In the genomic region with DNA sequence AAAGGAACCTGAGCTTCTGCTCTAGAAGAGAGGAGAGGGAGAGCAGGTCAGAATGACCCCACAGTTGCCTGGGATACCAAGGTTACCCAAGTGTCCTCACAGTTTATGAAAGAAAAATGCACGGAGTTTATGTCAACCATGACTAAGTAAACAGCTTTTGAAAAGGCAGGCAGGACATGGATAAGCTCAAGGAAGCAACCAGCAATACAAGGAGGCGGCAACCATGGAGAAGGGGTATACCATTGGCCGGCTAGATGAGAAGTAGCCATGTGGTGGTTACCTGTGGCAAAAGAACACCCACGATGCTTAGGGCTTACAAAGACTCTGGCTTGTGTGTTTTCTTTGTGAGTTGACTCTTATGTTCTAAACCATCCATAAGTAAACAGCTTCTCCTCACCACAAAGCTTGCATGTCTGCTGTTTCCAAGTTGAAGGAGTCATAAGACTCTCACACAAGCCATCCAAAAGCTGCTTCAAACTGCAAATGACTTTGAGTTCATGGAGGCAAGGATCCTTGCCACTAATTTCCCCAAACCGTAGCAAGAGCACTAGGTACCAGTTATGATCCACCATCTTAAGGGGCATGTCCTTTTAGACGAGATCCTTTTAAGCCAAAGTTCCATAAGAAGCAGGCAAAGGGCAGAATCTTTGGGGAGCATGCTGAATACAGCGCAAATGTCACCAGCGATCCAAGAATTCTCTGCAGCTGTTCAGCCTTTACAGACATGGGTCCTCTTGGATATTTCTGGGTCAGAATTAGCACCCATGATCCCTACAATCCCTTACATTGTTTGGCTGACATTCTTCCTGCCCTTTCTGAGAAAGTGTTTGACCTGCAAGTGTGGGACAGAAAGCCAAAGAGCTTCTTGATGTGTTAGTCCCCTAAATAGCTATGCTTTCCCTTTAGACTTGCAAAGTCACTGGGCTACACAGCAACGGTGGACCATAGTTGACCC, we compare ENCODE assay signal across 18 cellular contexts.
DNase-seq lines count a peak whose midpoint lies in the region; ATAC-seq and TF ChIP-seq lines count a peak whose summit lies in the region.
"Had no signal": no experiment of that assay in that cellular context is flagged by ENCODE, and none has a peak within 500 bp of the region (broad histone marks: within the 10 kb centered on the region; RNA-seq: fewer than 3 reads in every experiment).

No MANE protein-coding gene starts in this region.

- no peaks in the 10 kb centered on the region for H3K27me3 ChIP-seq in osteoblast (ENCODE audit: insufficient read depth, low read length)

- H3K4me3 ChIP-seq in astrocyte of the spinal cord (ENCODE audit: low read depth, low read length) (no peak overlapping the region), osteoblast (ENCODE audit: insufficient read depth, low read length) (no peak overlapping the region)
- H3K4me3 ChIP-seq: psoas muscle, thoracic aorta had no signal

- DNase-seq in NCI-H1417 (lab: John Stamatoyannopoulos, UW) (peak; percentile 24 to 91 (median 57)), NCI-H1417 treated with DMSO at 0.1 percent for 48 hours (lab: John Stamatoyannopoulos, UW) (no peak), M059J (ENCODE audit: low read depth) (peak; percentile 18), astrocyte of the spinal cord (ENCODE audit: low read depth, low spot score) (peak; percentile 33), osteoblast (ENCODE audit: insufficient read length, low spot score, missing footprints) (peak; percentile 51), DMS 273 (lab: John Stamatoyannopoulos, UW; ENCODE audit: unreplicated experiment) (no peak), endothelial cell (ENCODE audit: low spot score) (no peak)
- DNase-seq: 8988T; activated CD4-positive, alpha-beta T cell treated with anti-CD3 and anti-CD28 coated beads for 48 hours; activated naive CD8-positive, alpha-beta T cell treated with anti-CD3 and anti-CD28 coated beads, Interleukin-2, amount 50 U/mL, for 24 hours; effector CD4-positive, alpha-beta T cell; hypothalamus; midbrain; NCI-H146; psoas muscle had no signal

- H3K4me3 Mint-ChIP-seq in endothelial cell (ENCODE audit: unreplicated experiment): no peak overlapping the region
- H3K4me3 Mint-ChIP-seq: activated naive CD8-positive, alpha-beta T cell treated with anti-CD3 and anti-CD28 coated beads, Interleukin-2, amount 50 U/mL, for 24 hours had no signal

- H3K9me3 Mint-ChIP-seq in endothelial cell (ENCODE audit: unreplicated experiment): no peaks in the 10 kb centered on the region
- H3K9me3 Mint-ChIP-seq: activated naive CD8-positive, alpha-beta T cell treated with anti-CD3 and anti-CD28 coated beads, Interleukin-2, amount 50 U/mL, for 24 hours had no signal

- H3K79me2 ChIP-seq in osteoblast (ENCODE audit: insufficient read depth, low read length): no peaks in the 10 kb centered on the region

- peaks cover 4% of the 10 kb centered on the region for H3K27me3 Mint-ChIP-seq in endothelial cell (ENCODE audit: unreplicated experiment)

- in situ Hi-C loops in astrocyte of the spinal cord (cut with HindIII; ENCODE audit: low sequenced_read_pairs): no loop called here

- H3K36me3 ChIP-seq in osteoblast (ENCODE audit: insufficient read depth, low read length): no peaks in the 10 kb centered on the region
- H3K36me3 ChIP-seq: thoracic aorta had no signal

- peaks cover 32% of the 10 kb centered on the region for H3K4me1 ChIP-seq in osteoblast (ENCODE audit: insufficient read depth, low read length)
- H3K4me1 ChIP-seq: psoas muscle had no signal

- TF ChIP-seq CTCF in astrocyte of the spinal cord (IDR thresholded peaks at IDR 0.05; ENCODE audit: low read depth, low read length) (no peak), osteoblast (IDR thresholded peaks at IDR 0.05; ENCODE audit: extremely low read depth, low read depth, low read length) (no peak), endothelial cell (IDR thresholded peaks at IDR 0.05; ENCODE audit: unreplicated experiment) (no peak)

- H3K27ac Mint-ChIP-seq in endothelial cell (ENCODE audit: unreplicated experiment): no peak overlapping the region
- H3K27ac Mint-ChIP-seq: activated naive CD8-positive, alpha-beta T cell treated with anti-CD3 and anti-CD28 coated beads, Interleukin-2, amount 50 U/mL, for 24 hours had no signal

- H3K4me2 ChIP-seq in osteoblast (ENCODE audit: insufficient read depth, low read length): no peak overlapping the region

- H3K36me3 Mint-ChIP-seq in endothelial cell (ENCODE audit: low read depth, unreplicated experiment): peaks cover 4% of the 10 kb centered on the region

- no peaks in the 10 kb centered on the region for H3K9me3 ChIP-seq in osteoblast (ENCODE audit: low read depth, low read length)
- H3K9me3 ChIP-seq: psoas muscle, thoracic aorta had no signal

- H3K4me1 Mint-ChIP-seq in endothelial cell (ENCODE audit: unreplicated experiment): peaks cover 8% of the 10 kb centered on the region
- H3K4me1 Mint-ChIP-seq: activated naive CD8-positive, alpha-beta T cell treated with anti-CD3 and anti-CD28 coated beads, Interleukin-2, amount 50 U/mL, for 24 hours had no signal

- H3K27ac ChIP-seq in osteoblast (ENCODE audit: low read depth, low read length): peak overlapping the region; percentile 94
- H3K27ac ChIP-seq: C4-2B, psoas muscle, thoracic aorta had no signal

- no peak for ATAC-seq in GM19455 (IDR thresholded peaks at IDR 0.05; ENCODE audit: unreplicated experiment)
- ATAC-seq: activated naive CD8-positive, alpha-beta T cell treated with anti-CD3 and anti-CD28 coated beads, Interleukin-2, amount 50 U/mL, for 24 hours; psoas muscle had no signal

- peak overlapping the region; percentile 65 for H2AFZ ChIP-seq in osteoblast (ENCODE audit: low read length)

- H4K20me1 ChIP-seq in osteoblast (ENCODE audit: insufficient read depth, low read length): no peaks in the 10 kb centered on the region

Comparison
In these comparisons a context has a peak if more than half of its experiments do, and no peak if none do; other contexts are left out.
1. DNase-seq: peak in NCI-H1417 (3 of 3), M059J (single experiment), astrocyte of the spinal cord (single experiment) and osteoblast (single experiment); none in NCI-H1417 treated with DMSO at 0.1 percent for 48 hours (single experiment), DMS 273 (single experiment) and endothelial cell (single experiment).